ENCODE assay signal across 8 cellular contexts in genomic region chr17:3004150-3004801, GRCh38. TPM values are rescaled to one million over a fixed set of nuclear protein-coding genes. Genes with fewer than 3 reads are reported as not detected.
DNase-seq lines count a peak whose midpoint lies in the region; ATAC-seq and TF ChIP-seq lines count a peak whose summit lies in the region.

No MANE protein-coding gene starts in this region.

- peak overlapping the region; percentile 86 to 88 for H3K27ac ChIP-seq in coronary artery

- H3K4me3 ChIP-seq in coronary artery (peak overlapping the region; percentile 66), lower leg skin (ENCODE audit: low read depth, poor library complexity, severe bottlenecking) (no peak overlapping the region)

- WGBS in lower leg skin, 2 donors, result 6 to 16% methylated on average over 14 to 36 of the region's 36 CpGs

- H3K9me3 Mint-ChIP-seq in activated T-helper 1 cell treated with anti-CD3 and anti-CD28 coated beads, Interleukin-12 subunit alpha, Interleukin-12 subunit beta, Interleukin-2, Interleukin-4 antibody, amounts not matched to agents 30 ng/mL and 10 ng/mL and 1 ng/mL, durations not matched to agents 14 hours and 24 hours and 36 hours, result no peaks in the 10 kb centered on the region

- H3K27me3 Mint-ChIP-seq in activated T-helper 1 cell treated with anti-CD3 and anti-CD28 coated beads, Interleukin-12 subunit alpha, Interleukin-12 subunit beta, Interleukin-2, Interleukin-4 antibody, amounts not matched to agents 30 ng/mL and 10 ng/mL and 1 ng/mL, durations not matched to agents 14 hours and 24 hours and 36 hours (ENCODE audit: insufficient read depth), result peaks cover 2% of the 10 kb centered on the region

- intact Hi-C loops in activated T-helper 1 cell treated with anti-CD3 and anti-CD28 coated beads, Interleukin-12 subunit alpha, Interleukin-12 subunit beta, Interleukin-2, Interleukin-4 antibody, amounts not matched to agents 30 ng/mL and 10 ng/mL and 1 ng/mL, durations not matched to agents 14 hours and 24 hours and 36 hours (cut with micrococcal nuclease), result no loop called here
- intact Hi-C loops in lower leg skin (cut with DNase I; ENCODE audit: low total_unique reads), result loop anchor here (10.0 kb wide), 1 partner anchor 149 kb away; no protein-coding TSS in a partner anchor

- no peak overlapping the region for H3K4me3 Mint-ChIP-seq in activated T-helper 1 cell treated with anti-CD3 and anti-CD28 coated beads, Interleukin-12 subunit alpha, Interleukin-12 subunit beta, Interleukin-2, Interleukin-4 antibody, amounts not matched to agents 30 ng/mL and 10 ng/mL and 1 ng/mL, durations not matched to agents 14 hours and 24 hours and 36 hours

- DNase-seq in activated T-helper 1 cell treated with Interleukin-2 at 50 U/mL for 16 hours (ENCODE audit: low read depth) (peak; percentile 32), NCI-H2107 (lab: John Stamatoyannopoulos, UW) (peak; percentile 77), coronary artery (ENCODE audit: low spot score) (peak; percentile 99), lower leg skin (ENCODE audit: low spot score in 2 of 2) (peak; percentile 93 to 99)
- no peak for DNase-seq in activated T-helper 1 cell treated with anti-CD3 and anti-CD28 coated beads, Interleukin-12 subunit alpha, Interleukin-12 subunit beta, Interleukin-2, Interleukin-4 antibody, amounts not matched to agents 30 ng/mL and 10 ng/mL and 1 ng/mL, durations not matched to agents 14 hours and 24 hours and 36 hours (ENCODE audit: low spot score)
- peak; percentile 6 for DNase-seq in activated CD4-positive, CD25-positive, alpha-beta regulatory T cell treated with anti-CD3 and anti-CD28 coated beads, Interleukin-2, amount 50 U/mL, for 16 hours (ENCODE audit: low read depth, low spot score)
- DNase-seq in stimulated activated CD4-positive, alpha-beta T cell treated with anti-CD3 and anti-CD28 coated beads, TNF-alpha, amount 100 ng/mL, for 1 hour (ENCODE audit: low read depth in 3 of 3, low spot score in 1 of 3), result peak; percentile 12 to 42 (median 16)

- no peak for TF ChIP-seq CTCF in coronary artery (IDR thresholded peaks at IDR 0.05)
- no peak for TF ChIP-seq CTCF in lower leg skin (IDR thresholded peaks at IDR 0.05)

- no peak overlapping the region for H3K27ac Mint-ChIP-seq in activated T-helper 1 cell treated with anti-CD3 and anti-CD28 coated beads, Interleukin-12 subunit alpha, Interleukin-12 subunit beta, Interleukin-2, Interleukin-4 antibody, amounts not matched to agents 30 ng/mL and 10 ng/mL and 1 ng/mL, durations not matched to agents 14 hours and 24 hours and 36 hours

- TF ChIP-seq POLR2A in lower leg skin (IDR thresholded peaks at IDR 0.05), result no peak

- no peaks in the 10 kb centered on the region for H3K36me3 Mint-ChIP-seq in activated T-helper 1 cell treated with anti-CD3 and anti-CD28 coated beads, Interleukin-12 subunit alpha, Interleukin-12 subunit beta, Interleukin-2, Interleukin-4 antibody, amounts not matched to agents 30 ng/mL and 10 ng/mL and 1 ng/mL, durations not matched to agents 14 hours and 24 hours and 36 hours (ENCODE audit: low read depth)

- no peak for ATAC-seq in GM19351 (IDR thresholded peaks at IDR 0.05; ENCODE audit: unreplicated experiment)

- H3K4me1 Mint-ChIP-seq in activated T-helper 1 cell treated with anti-CD3 and anti-CD28 coated beads, Interleukin-12 subunit alpha, Interleukin-12 subunit beta, Interleukin-2, Interleukin-4 antibody, amounts not matched to agents 30 ng/mL and 10 ng/mL and 1 ng/mL, durations not matched to agents 14 hours and 24 hours and 36 hours (ENCODE audit: low read depth), result no peaks in the 10 kb centered on the region

RNA-seq across cellular contexts. Expression of gene OR1D5, which starts 59.1 kb away (rescaled TPM):
- not detected in 2 replicates for total RNA-seq in activated T-helper 1 cell treated with anti-CD3 and anti-CD28 coated beads, Interleukin-12 subunit alpha, Interleukin-12 subunit beta, Interleukin-2, Interleukin-4 antibody, amounts not matched to agents 30 ng/mL and 10 ng/mL and 1 ng/mL, durations not matched to agents 14 hours and 24 hours and 36 hours
- not detected for total RNA-seq in lower leg skin
